Comparison of ENCODE assay signal across 12 cellular contexts in genomic region chr3:159840900-159841299, GRCh38.
DNase-seq lines count a peak whose midpoint lies in the region; TF ChIP-seq lines count a peak whose summit lies in the region.
"Had no signal": no experiment of that assay in that cellular context is flagged by ENCODE, and none has a peak within 500 bp of the region (broad histone marks: within the 10 kb centered on the region; RNA-seq: fewer than 3 reads in every experiment).

No MANE protein-coding gene starts in this region.

- H3K36me3 ChIP-seq in muscle layer of duodenum (ENCODE audit: control insufficient read depth in 1 of 2, insufficient read depth in 2 of 2, low read length in 2 of 2) = no peaks in the 10 kb centered on the region
- H3K36me3 ChIP-seq in brain microvascular endothelial cell (replicated peaks) = no peaks in the 10 kb centered on the region
- H3K36me3 ChIP-seq: spleen had no signal

- DNase-seq in AML-193 (lab: John Stamatoyannopoulos, UW) (peak; percentile 52 to 53), NOMO-1 treated with DMSO at 0.1 percent for 48 hours (lab: John Stamatoyannopoulos, UW; ENCODE audit: unreplicated experiment) (peak; percentile 93), epithelial cell of prostate (ENCODE audit: low read depth, low spot score) (peak; percentile 50), brain microvascular endothelial cell (no peak), posterior cingulate gyrus (no peak), HPDE6-E6E7 (ENCODE audit: extremely low spot score) (no peak), EL (no peak)
- DNase-seq: body of pancreas; NCI-H1417; spleen; stimulated activated naive CD4-positive, alpha-beta T cell treated with Interleukin-2 at 50 U/mL for 16 hours had no signal

- H3K4me1 ChIP-seq in muscle layer of duodenum (ENCODE audit: control insufficient read depth in 1 of 2, insufficient read depth in 2 of 2, low read length in 2 of 2) = peaks cover 0 to 66% of the 10 kb centered on the region in 2 donors
- H3K4me1 ChIP-seq: body of pancreas had no signal

- intact Hi-C loops in posterior cingulate gyrus (cut with DNase I) = no loop called here

- H3K4me3 ChIP-seq in muscle layer of duodenum (ENCODE audit: low read depth in 1 of 2, low read length in 2 of 2) (peak overlapping the region; percentile 49 to 70), brain microvascular endothelial cell (ENCODE audit: low read depth, low read length) (no peak overlapping the region)
- H3K4me3 ChIP-seq: body of pancreas had no signal

- TF ChIP-seq CTCF in brain microvascular endothelial cell (IDR thresholded peaks at IDR 0.05; ENCODE audit: low read depth, low read length, missing control alignments) = no peak

- in situ Hi-C loops in brain microvascular endothelial cell (cut with HindIII; ENCODE audit: low pct_ligation_motif_present, low sequenced_read_pairs) = no loop called here

- H3K27ac ChIP-seq in epithelial cell of prostate (peak overlapping the region; percentile 40), muscle layer of duodenum (ENCODE audit: low read length) (peak overlapping the region; percentile 40), brain microvascular endothelial cell (no peak overlapping the region)
- H3K27ac ChIP-seq: body of pancreas had no signal

- H3K9me3 ChIP-seq in muscle layer of duodenum (ENCODE audit: control insufficient read depth in 1 of 2, low read length in 2 of 2) = no peaks in the 10 kb centered on the region
- H3K9me3 ChIP-seq: body of pancreas, spleen had no signal

- H3K27me3 ChIP-seq in muscle layer of duodenum (ENCODE audit: low read depth, low read length) (no peaks in the 10 kb centered on the region), brain microvascular endothelial cell (replicated peaks) (no peaks in the 10 kb centered on the region)
- H3K27me3 ChIP-seq: body of pancreas had no signal

Comparison
In these comparisons a context has a peak if more than half of its experiments do, and no peak if none do; other contexts are left out.
1. DNase-seq: peak in AML-193 (2 of 2), NOMO-1 treated with DMSO at 0.1 percent for 48 hours (single experiment) and epithelial cell of prostate (single experiment); none in brain microvascular endothelial cell (single experiment), posterior cingulate gyrus (0 of 10), HPDE6-E6E7 (single experiment) and EL (single experiment).